ENCODE assay signal across 21 cellular contexts in the genomic region with DNA sequence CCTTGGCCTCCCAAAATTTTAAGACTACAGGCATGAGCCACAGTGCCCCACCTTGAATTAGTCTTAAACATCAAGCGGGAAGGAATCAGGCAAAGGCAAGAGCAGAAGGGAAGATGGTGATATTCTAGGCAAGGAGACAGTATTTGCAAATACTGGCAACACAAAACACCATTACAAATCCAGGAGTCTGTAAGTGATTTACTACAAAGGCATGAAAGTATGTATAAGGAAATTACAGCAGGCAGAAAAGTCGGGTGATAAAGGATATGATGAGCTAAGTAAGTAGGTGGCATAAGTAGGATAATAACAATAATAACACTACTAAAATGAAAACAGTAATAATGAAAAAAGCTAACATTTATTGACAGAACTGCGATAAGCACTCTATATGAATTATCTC. TPM values are rescaled to one million over a fixed set of nuclear protein-coding genes. Genes with fewer than 3 reads are reported as not detected.
A peak's percentile ranks its signal among the peaks of the same experiment; 100 is the strongest.
DNase-seq lines count a peak whose midpoint lies in the region; ATAC-seq, FAIRE-seq and TF ChIP-seq lines count a peak whose summit lies in the region.
"Had no signal": no experiment of that assay in that cellular context is flagged by ENCODE, and none has a peak within 500 bp of the region (broad histone marks: within the 10 kb centered on the region; RNA-seq: fewer than 3 reads in every experiment).

No MANE protein-coding gene starts in this region.

- in situ Hi-C loops in GM23248 (cut with MboI): no loop called here

- H3K4me2 ChIP-seq in GM23248 (ENCODE audit: unreplicated experiment): no peak overlapping the region
- H3K4me2 ChIP-seq in astrocyte (ENCODE audit: low read length): no peak overlapping the region
- H3K4me2 ChIP-seq: GM23338 had no signal

- DNase-seq in AG10803 (ENCODE audit: low read depth) (peak; percentile 30), GM23248 (peak; percentile 54), astrocyte (ENCODE audit: low read depth) (peak; percentile 35), kidney tubule cell (ENCODE audit: low spot score) (peak; percentile 8), pons (ENCODE audit: low spot score) (no peak), AG20443 (ENCODE audit: low spot score) (no peak)
- DNase-seq: C1 segment of cervical spinal cord; Caco-2; CD8-positive, alpha-beta T cell; DMS 273 treated with DMSO at 0.1 percent for 48 hours; DMS79; GF-D8; H9 had no signal

- no peaks in the 10 kb centered on the region for H3K9me2 ChIP-seq in GM23248 (ENCODE audit: insufficient read depth)

- FAIRE-seq in astrocyte (lab: Jason Lieb, UNC): no peak
- FAIRE-seq: A204.1, GM12891, GM18507 had no signal

- H2AFZ ChIP-seq in GM23248: no peak overlapping the region
- H2AFZ ChIP-seq in astrocyte (ENCODE audit: low read depth, low read length): no peak overlapping the region
- H2AFZ ChIP-seq: GM23338 had no signal

- H3K36me3 ChIP-seq in GM23248 (ENCODE audit: low read depth): no peaks in the 10 kb centered on the region
- H3K36me3 ChIP-seq in astrocyte (ENCODE audit: insufficient read depth, low read length): no peaks in the 10 kb centered on the region

- no peaks in the 10 kb centered on the region for H4K20me1 ChIP-seq in GM23248 (ENCODE audit: insufficient read depth)
- H4K20me1 ChIP-seq in astrocyte (ENCODE audit: insufficient read depth, low read length): peaks cover 69% of the 10 kb centered on the region

- H3K27me3 Mint-ChIP-seq in astrocyte (ENCODE audit: low read depth, unreplicated experiment): no peaks in the 10 kb centered on the region

- no peaks in the 10 kb centered on the region for H3K27me3 ChIP-seq in GM23248 (replicated peaks; ENCODE audit: insufficient read depth)
- H3K27me3 ChIP-seq in astrocyte (ENCODE audit: insufficient read depth, low read length): no peaks in the 10 kb centered on the region

- TF ChIP-seq CTCF in AG10803 (conservative IDR thresholded peaks at IDR 0.05; ENCODE audit: low read length): no peak
- TF ChIP-seq CTCF in astrocyte (IDR thresholded peaks at IDR 0.05; ENCODE audit: insufficient read depth, low read depth, low read length): no peak

- no peak overlapping the region for H3K4me3 Mint-ChIP-seq in astrocyte (ENCODE audit: unreplicated experiment)
- H3K4me3 Mint-ChIP-seq: CD8-positive, alpha-beta T cell; GM23338; H9 had no signal

- no peaks in the 10 kb centered on the region for H3K9me3 Mint-ChIP-seq in astrocyte (ENCODE audit: unreplicated experiment)
- H3K9me3 Mint-ChIP-seq: CD8-positive, alpha-beta T cell; GM23338; H9 had no signal

- peaks cover 30% of the 10 kb centered on the region for H3K4me1 ChIP-seq in GM23248 (ENCODE audit: insufficient read depth)
- peaks cover 15% of the 10 kb centered on the region for H3K4me1 ChIP-seq in astrocyte (ENCODE audit: insufficient read depth, low read length)

- no peaks in the 10 kb centered on the region for H3K9me3 ChIP-seq in GM23248 (ENCODE audit: low read depth)
- H3K9me3 ChIP-seq in astrocyte (ENCODE audit: insufficient read depth, low read depth, low read length): no peaks in the 10 kb centered on the region
- H3K9me3 ChIP-seq: Caco-2 had no signal

- 58 to 62% methylated on average over 3 of the region's 3 CpGs for WGBS in GM23248 (ENCODE audit: low coverage in 1 of 2, low lambda C conversion rate in 2 of 2, missing lambda C conversion rate in 2 of 2), 2 experiments

- H3F3A ChIP-seq in GM23248 (ENCODE audit: insufficient read depth): peaks cover 28% of the 10 kb centered on the region

- peaks cover 40% of the 10 kb centered on the region for H3K4me1 Mint-ChIP-seq in astrocyte (ENCODE audit: low read depth, unreplicated experiment)

- H3K4me3 ChIP-seq in AG10803 (ENCODE audit: low read length): no peak overlapping the region
- no peak overlapping the region for H3K4me3 ChIP-seq in GM23248
- no peak overlapping the region for H3K4me3 ChIP-seq in astrocyte (ENCODE audit: insufficient read depth, low read depth, low read length)
- H3K4me3 ChIP-seq: GM23338 had no signal

- ATAC-seq in GM21619 (IDR thresholded peaks at IDR 0.05; ENCODE audit: unreplicated experiment) (no peak), HG02938 (IDR thresholded peaks at IDR 0.05; ENCODE audit: unreplicated experiment) (no peak)
- ATAC-seq: CD8-positive, alpha-beta T cell; GM23338; HCT116 had no signal

- no peaks in the 10 kb centered on the region for H3K36me3 Mint-ChIP-seq in astrocyte (ENCODE audit: low read depth, unreplicated experiment)
- H3K36me3 Mint-ChIP-seq: CD8-positive, alpha-beta T cell had no signal

- no peak overlapping the region for H3K9ac ChIP-seq in GM23248
- H3K9ac ChIP-seq in astrocyte (ENCODE audit: low read length): no peak overlapping the region

- no peak overlapping the region for H3K27ac ChIP-seq in GM23248
- H3K27ac ChIP-seq in astrocyte (ENCODE audit: low read depth, low read length): no peak overlapping the region
- H3K27ac ChIP-seq: 22Rv1 had no signal

- H3K79me2 ChIP-seq in GM23248 (ENCODE audit: insufficient read depth) (peaks cover 93% of the 10 kb centered on the region), astrocyte (ENCODE audit: insufficient read depth, low read length) (peaks cover 87% of the 10 kb centered on the region)

- no peak overlapping the region for H3K27ac Mint-ChIP-seq in astrocyte (ENCODE audit: unreplicated experiment)
- H3K27ac Mint-ChIP-seq: CD8-positive, alpha-beta T cell; GM23338 had no signal

RNA-seq across cellular contexts. Expression of gene FMNL3, which starts 28.5 kb away (rescaled TPM):
- 24.0 and 32.9 TPM in 2 replicates for total RNA-seq in GM23248 (2014; rRNA removed; shearing (Covaris generic))
- 7.9 and 9.3 TPM in 2 replicates for polyA plus RNA-seq in GM23248 (2016; fragmentation: Nextera tagmentation; extraction: Ambion mirVana)
- 58.4 and 62.9 TPM in 2 replicates for total RNA-seq in astrocyte

RNA-seq across cellular contexts. Expression of gene PRPF40B, which starts 55.4 kb away (rescaled TPM):
- 9.9 and 10.2 TPM in 2 replicates for total RNA-seq in GM23248 (2014; rRNA removed; shearing (Covaris generic))
- polyA plus RNA-seq in GM23248 (2016; fragmentation: Nextera tagmentation; extraction: Ambion mirVana): 11.6 and 12.6 TPM in 2 replicates
- total RNA-seq in astrocyte: 8.9 and 10.1 TPM in 2 replicates

Comparison
In these comparisons a context has a peak if more than half of its experiments do, and no peak if none do; other contexts are left out.
1. DNase-seq: peak in AG10803 (single experiment), GM23248 (single experiment), astrocyte (single experiment) and kidney tubule cell (single experiment); none in pons (single experiment) and AG20443 (single experiment).